8 cellular contexts compared by ENCODE assay signal in genomic region chr1:223832637-223832943, GRCh38. TPM values are rescaled to one million over a fixed set of nuclear protein-coding genes. Genes with fewer than 3 reads are reported as not detected.
DNase-seq lines count a peak whose midpoint lies in the region; ATAC-seq and TF ChIP-seq lines count a peak whose summit lies in the region.

No MANE protein-coding gene starts in this region.

- no peak overlapping the region for H3K4ac ChIP-seq in neuronal stem cell (ENCODE audit: low read length)

- H4K8ac ChIP-seq in neuronal stem cell (ENCODE audit: low read depth, low read length) = no peak overlapping the region

- H3K4me3 ChIP-seq in brain microvascular endothelial cell (ENCODE audit: low read depth, low read length) = no peak overlapping the region
- H3K4me3 ChIP-seq in neuronal stem cell (ENCODE audit: low read length in 2 of 2) = no peak overlapping the region

- H3K4me2 ChIP-seq in neuronal stem cell (ENCODE audit: insufficient read depth, low read length, poor library complexity, severe bottlenecking) = no peak overlapping the region

- peak overlapping the region; percentile 72 for H3K27ac ChIP-seq in brain microvascular endothelial cell
- no peak overlapping the region for H3K27ac ChIP-seq in neuronal stem cell (replicated peaks; ENCODE audit: low read length)

- H3K23ac ChIP-seq in neuronal stem cell (ENCODE audit: low read depth, low read length, poor library complexity) = no peak overlapping the region

- WGBS in neuronal stem cell (ENCODE audit: extremely low coverage in 2 of 2, insufficient read length in 2 of 2, insufficient replicate concordance in 1 of 2), 2 donors = no CpG with 5 or more reads among the region's 3 CpGs

- ATAC-seq in GM18519 (IDR thresholded peaks at IDR 0.05; ENCODE audit: low FRiP score, unreplicated experiment) (peak; percentile 34), HG03571 (IDR thresholded peaks at IDR 0.05; ENCODE audit: unreplicated experiment) (peak; percentile 37), HG02642 (IDR thresholded peaks at IDR 0.05; ENCODE audit: poor library complexity, unreplicated experiment) (no peak)

- no peak overlapping the region for H4K91ac ChIP-seq in neuronal stem cell (ENCODE audit: low read depth, low read length, poor library complexity)

- H2AK5ac ChIP-seq in neuronal stem cell (ENCODE audit: low read depth, low read length) = no peak overlapping the region

- H3K4me1 ChIP-seq in neuronal stem cell (ENCODE audit: control insufficient read depth in 2 of 2, insufficient read depth in 1 of 2, low read depth in 1 of 2, low read length in 2 of 2) = peaks cover 2 to 7% of the 10 kb centered on the region in 2 donors

- no peaks in the 10 kb centered on the region for H3K27me3 ChIP-seq in brain microvascular endothelial cell (replicated peaks)
- no peaks in the 10 kb centered on the region for H3K27me3 ChIP-seq in neuronal stem cell (ENCODE audit: control insufficient read depth in 3 of 3, insufficient read depth in 3 of 3, low read depth in 1 of 3, low read length in 3 of 3)

- TF ChIP-seq CTCF in brain microvascular endothelial cell (IDR thresholded peaks at IDR 0.05; ENCODE audit: low read depth, low read length, missing control alignments) = no peak

- H2BK15ac ChIP-seq in neuronal stem cell (ENCODE audit: low read length) = no peak overlapping the region

- in situ Hi-C loops in brain microvascular endothelial cell (cut with HindIII; ENCODE audit: low pct_ligation_motif_present, low sequenced_read_pairs) = no loop called here

- H3K36me3 ChIP-seq in brain microvascular endothelial cell (replicated peaks) (no peaks in the 10 kb centered on the region), neuronal stem cell (replicated peaks in 1 of 2; ENCODE audit: control insufficient read depth in 2 of 2, insufficient read depth in 2 of 2, low read length in 2 of 2) (peaks cover 0 to 11% of the 10 kb centered on the region in 2 donors)

- H2BK120ac ChIP-seq in neuronal stem cell (ENCODE audit: low read depth, low read length) = no peak overlapping the region

- no peak overlapping the region for H2BK12ac ChIP-seq in neuronal stem cell (ENCODE audit: low read length)

- no peaks in the 10 kb centered on the region for H3K9me3 ChIP-seq in neuronal stem cell (replicated peaks in 1 of 2; ENCODE audit: control insufficient read depth in 2 of 2, insufficient read depth in 1 of 2, low read depth in 1 of 2, low read length in 2 of 2)

- peaks cover 5% of the 10 kb centered on the region for H3K79me1 ChIP-seq in neuronal stem cell (ENCODE audit: low read depth, low read length)

- H3K9ac ChIP-seq in neuronal stem cell (ENCODE audit: low read depth, low read length, poor library complexity) = no peak overlapping the region

- H3K14ac ChIP-seq in neuronal stem cell (ENCODE audit: low read length) = no peak overlapping the region

- no peak overlapping the region for H2AFZ ChIP-seq in neuronal stem cell (ENCODE audit: low read length)

- H2BK5ac ChIP-seq in neuronal stem cell (ENCODE audit: low read length) = no peak overlapping the region

- H3K18ac ChIP-seq in neuronal stem cell (ENCODE audit: low read length) = peak overlapping the region; percentile 31

- DNase-seq in brain microvascular endothelial cell (no peak), neuronal stem cell (ENCODE audit: low spot score) (no peak), cortex of kidney (lab: John Stamatoyannopoulos, UW) (no peak), SW480 (ENCODE audit: low spot score) (no peak), NCI-H2107 treated with DMSO at 0.1 percent for 48 hours (lab: John Stamatoyannopoulos, UW; ENCODE audit: unreplicated experiment) (no peak)

RNA-seq across cellular contexts. Expression of gene TP53BP2, which starts 13.2 kb away (rescaled TPM):
- 29.3 TPM for polyA plus RNA-seq in neuronal stem cell (2013, experiment 1 of 2)
- polyA plus RNA-seq in neuronal stem cell (2013, experiment 2 of 2) = 30.6 TPM
